Comparison of ENCODE assay signal across 5 cellular contexts in genomic region chr3:22706922-22707321, GRCh38.
DNase-seq lines count a peak whose midpoint lies in the region; ATAC-seq, FAIRE-seq and TF ChIP-seq lines count a peak whose summit lies in the region.
"Not testable (repeated sequence)": the region's sequence is repeated elsewhere in the genome, so short reads cannot be mapped to it uniquely, and the experiment has no call there.

No MANE protein-coding gene starts in this region.

- H3K4ac ChIP-seq in neuronal stem cell (ENCODE audit: low read length): not testable (repeated sequence)

- not testable (repeated sequence) for ATAC-seq in lower lobe of right lung

- not testable (repeated sequence) for H2AK5ac ChIP-seq in neuronal stem cell (ENCODE audit: low read depth, low read length)

- H3K36me3 Mint-ChIP-seq in endodermal cell (ENCODE audit: low read depth): peaks cover 11% of the 10 kb centered on the region

- not testable (repeated sequence) for H3K4me1 ChIP-seq in endodermal cell (ENCODE audit: control insufficient read depth, insufficient read depth, low read length); kidney (ENCODE audit: control insufficient read depth in 1 of 2, insufficient read depth in 1 of 2, low read depth in 1 of 2, low read length in 2 of 2); lower lobe of right lung; neuronal stem cell (ENCODE audit: control insufficient read depth in 2 of 2, insufficient read depth in 1 of 2, low read depth in 1 of 2, low read length in 2 of 2); spleen

- H2BK120ac ChIP-seq in neuronal stem cell (ENCODE audit: low read depth, low read length): not testable (repeated sequence)

- peak overlapping the region; percentile 58 for H3K4me3 ChIP-seq in endodermal cell (ENCODE audit: low read length)
- not testable (repeated sequence) for H3K4me3 ChIP-seq in kidney (ENCODE audit: low read length in 2 of 2); lower lobe of right lung; neuronal stem cell (ENCODE audit: low read length in 2 of 2); spleen

- not testable (repeated sequence) for H3K27me3 Mint-ChIP-seq in endodermal cell (ENCODE audit: insufficient read depth)

- not testable (repeated sequence) for TF ChIP-seq CTCF in endodermal cell (conservative IDR thresholded peaks at IDR 0.05); kidney (IDR thresholded peaks at IDR 0.05; ENCODE audit: borderline replicate concordance, extremely low read depth, insufficient read depth); lower lobe of right lung (IDR thresholded peaks at IDR 0.05); spleen (IDR thresholded peaks at IDR 0.05 in 8 of 11, conservative IDR thresholded peaks at IDR 0.05 in 3 of 11)

- DNase-seq in endodermal cell; neuronal stem cell (ENCODE audit: low spot score): not testable (repeated sequence)
- peak; percentile 41 for DNase-seq in kidney
- peak; percentile 32 for DNase-seq in lower lobe of right lung
- DNase-seq in spleen: peak; percentile 37

- H3K23ac ChIP-seq in neuronal stem cell (ENCODE audit: low read depth, low read length, poor library complexity): not testable (repeated sequence)

- H2AFZ ChIP-seq in neuronal stem cell (ENCODE audit: low read length): not testable (repeated sequence)

- not testable (repeated sequence) for H3K36me3 ChIP-seq in endodermal cell (ENCODE audit: control insufficient read depth, insufficient read depth, low read length); kidney (ENCODE audit: control insufficient read depth in 1 of 2, insufficient read depth in 2 of 2, low read length in 2 of 2); lower lobe of right lung; neuronal stem cell (replicated peaks in 1 of 2; ENCODE audit: control insufficient read depth in 2 of 2, insufficient read depth in 2 of 2, low read length in 2 of 2); spleen

- H3K4me3 Mint-ChIP-seq in endodermal cell: not testable (repeated sequence)

- not testable (repeated sequence) for H3K18ac ChIP-seq in neuronal stem cell (ENCODE audit: low read length)

- intact Hi-C loops in kidney (cut with DNase I); lower lobe of right lung (cut with DNase I); spleen (cut with DNase I; ENCODE audit: low total_unique reads): not testable (repeated sequence)

- H4K91ac ChIP-seq in neuronal stem cell (ENCODE audit: low read depth, low read length, poor library complexity): not testable (repeated sequence)

- H2BK5ac ChIP-seq in neuronal stem cell (ENCODE audit: low read length): not testable (repeated sequence)

- H3K9ac ChIP-seq in endodermal cell (ENCODE audit: extremely low read depth, low read length, poor library complexity, severe bottlenecking); kidney (ENCODE audit: low read length in 2 of 2); neuronal stem cell (ENCODE audit: low read depth, low read length, poor library complexity): not testable (repeated sequence)

- not testable (repeated sequence) for H3K27me3 ChIP-seq in endodermal cell (ENCODE audit: control insufficient read depth, insufficient read depth, low read length, poor library complexity, severe bottlenecking); lower lobe of right lung (ENCODE audit: low read depth); neuronal stem cell (ENCODE audit: control insufficient read depth in 3 of 3, insufficient read depth in 3 of 3, low read depth in 1 of 3, low read length in 3 of 3); spleen (replicated peaks in 1 of 7)

- not testable (repeated sequence) for TF ChIP-seq POLR2A in spleen (IDR thresholded peaks at IDR 0.05)

- H3K4me1 Mint-ChIP-seq in endodermal cell: not testable (repeated sequence)

- H3K79me1 ChIP-seq in neuronal stem cell (ENCODE audit: low read depth, low read length): not testable (repeated sequence)

- not testable (repeated sequence) for H2BK12ac ChIP-seq in neuronal stem cell (ENCODE audit: low read length)

- WGBS in endodermal cell (ENCODE audit: insufficient coverage in 1 of 2, insufficient read length in 1 of 2), 2 experiments: 93 to 97% methylated on average over 5 to 10 of the region's 10 CpGs
- WGBS in neuronal stem cell (ENCODE audit: extremely low coverage in 2 of 2, insufficient read length in 2 of 2, insufficient replicate concordance in 1 of 2), 2 donors: no CpG with 5 or more reads among the region's 10 CpGs
- WGBS in spleen, 5 donors: 89 to 91% (median 90%) methylated on average over 9 to 10 of the region's 10 CpGs

- not testable (repeated sequence) for FAIRE-seq in kidney (lab: Jason Lieb, UNC)

- H3K9me3 Mint-ChIP-seq in endodermal cell: peaks cover 61% of the 10 kb centered on the region

- not testable (repeated sequence) for H3K27ac ChIP-seq in endodermal cell (ENCODE audit: low read depth, low read length); kidney (ENCODE audit: low read depth in 2 of 2, low read length in 2 of 2); lower lobe of right lung; neuronal stem cell (replicated peaks; ENCODE audit: low read length); spleen

- H2BK15ac ChIP-seq in neuronal stem cell (ENCODE audit: low read length): peak overlapping the region; percentile 75

- H3K4me2 ChIP-seq in neuronal stem cell (ENCODE audit: insufficient read depth, low read length, poor library complexity, severe bottlenecking): not testable (repeated sequence)

- not testable (repeated sequence) for H3K14ac ChIP-seq in neuronal stem cell (ENCODE audit: low read length)

- not testable (repeated sequence) for H3K27ac Mint-ChIP-seq in endodermal cell

- H3K9me3 ChIP-seq in endodermal cell (ENCODE audit: control insufficient read depth, low read length) (peaks cover 21% of the 10 kb centered on the region), spleen (peaks cover 0 to 31% (median 14%) of the 10 kb centered on the region in 8 donors)
- H3K9me3 ChIP-seq in kidney (ENCODE audit: control insufficient read depth in 1 of 2, low read length in 2 of 2); lower lobe of right lung; neuronal stem cell (replicated peaks in 1 of 2; ENCODE audit: control insufficient read depth in 2 of 2, insufficient read depth in 1 of 2, low read depth in 1 of 2, low read length in 2 of 2): not testable (repeated sequence)

- H4K8ac ChIP-seq in neuronal stem cell (ENCODE audit: low read depth, low read length): not testable (repeated sequence)
